In genomic region chr6:146985111-146985510, GRCh38 we compare ENCODE assay signal across 1 cellular context.
TF ChIP-seq lines count a peak whose summit lies in the region.

No MANE protein-coding gene starts in this region.

TF ChIP-seq in IMR-90, 13 proteins besides CTCF, POLR2A, EP300 and RAD21:
- TF ChIP-seq CHD1 (IDR thresholded peaks at IDR 0.05; ENCODE audit: low read depth, low read length) (no peak), FOS (IDR thresholded peaks at IDR 0.05; ENCODE audit: low read depth, low read length) (no peak), NFE2L2 (IDR thresholded peaks at IDR 0.05; ENCODE audit: low read depth, low read length) (no peak), RFX5 (IDR thresholded peaks at IDR 0.05; ENCODE audit: low read depth, low read length) (no peak), RCOR1 (IDR thresholded peaks at IDR 0.05; ENCODE audit: insufficient replicate concordance, low read length) (no peak), MXI1 (IDR thresholded peaks at IDR 0.05; ENCODE audit: borderline replicate concordance, low read depth, low read length) (no peak), BHLHE40 (IDR thresholded peaks at IDR 0.05; ENCODE audit: low read depth, low read length) (no peak), USF2 (IDR thresholded peaks at IDR 0.05; ENCODE audit: low read depth, low read length) (no peak)
TF ChIP-seq in IMR-90: peak in this region for 0.
